In genomic region chr15:78541744-78542034, GRCh38 we compare ENCODE assay signal across 8 cellular contexts. TPM values are rescaled to one million over a fixed set of nuclear protein-coding genes. Genes with fewer than 3 reads are reported as not detected.
DNase-seq lines count a peak whose midpoint lies in the region; ATAC-seq, FAIRE-seq and TF ChIP-seq lines count a peak whose summit lies in the region.

No MANE protein-coding gene starts in this region.

- no peaks in the 10 kb centered on the region for H3K9me3 ChIP-seq in PC-3 (ENCODE audit: low read length)
- no peaks in the 10 kb centered on the region for H3K9me3 ChIP-seq in endothelial cell of umbilical vein (replicated peaks; ENCODE audit: control insufficient read depth, insufficient read depth, low read length)

- H3K27me3 Mint-ChIP-seq in Calu3 (ENCODE audit: unreplicated experiment): no peaks in the 10 kb centered on the region
- no peaks in the 10 kb centered on the region for H3K27me3 Mint-ChIP-seq in osteocyte (ENCODE audit: unreplicated experiment)

- no peak overlapping the region for H2AFZ ChIP-seq in PC-3 (ENCODE audit: low read length)
- H2AFZ ChIP-seq in endothelial cell of umbilical vein (ENCODE audit: low read depth, low read length): no peak overlapping the region

- H3K27ac Mint-ChIP-seq in Calu3 (ENCODE audit: unreplicated experiment) (peak overlapping the region; percentile 90), osteocyte (ENCODE audit: unreplicated experiment) (peak overlapping the region; percentile 100)

- no peaks in the 10 kb centered on the region for H3K9me1 ChIP-seq in endothelial cell of umbilical vein (replicated peaks; ENCODE audit: control insufficient read depth, extremely low read depth, insufficient read depth, low read length)

- H3K36me3 Mint-ChIP-seq in Calu3 (ENCODE audit: insufficient read depth, unreplicated experiment) (peaks cover 56% of the 10 kb centered on the region), osteocyte (ENCODE audit: unreplicated experiment) (peaks cover 24% of the 10 kb centered on the region)

- H3K79me2 ChIP-seq in PC-3 (ENCODE audit: low read length) (peaks cover 42% of the 10 kb centered on the region), endothelial cell of umbilical vein (ENCODE audit: control insufficient read depth, insufficient read depth, low read length) (peaks cover 25% of the 10 kb centered on the region)

- ATAC-seq in PC-3 (no peak), GM19455 (IDR thresholded peaks at IDR 0.05; ENCODE audit: unreplicated experiment) (no peak), GM21528 (IDR thresholded peaks at IDR 0.05; ENCODE audit: low FRiP score, unreplicated experiment) (no peak)

- H4K20me1 ChIP-seq in PC-3 (ENCODE audit: low read length): peaks cover 9% of the 10 kb centered on the region; the same call in 1 of the 2 replicates
- no peaks in the 10 kb centered on the region for H4K20me1 ChIP-seq in endothelial cell of umbilical vein (replicated peaks; ENCODE audit: control insufficient read depth, extremely low read depth, insufficient read depth, low read length)

- H3K9ac ChIP-seq in PC-3 (ENCODE audit: low read length): peak overlapping the region; percentile 93
- H3K9ac ChIP-seq in endothelial cell of umbilical vein (replicated peaks; ENCODE audit: extremely low read depth, insufficient read depth, low read length): peak overlapping the region; percentile 98

- intact Hi-C loops in Calu3 (cut with micrococcal nuclease; ENCODE audit: unreplicated experiment) (no loop called here), PC-3 (cut with micrococcal nuclease) (loop anchor here (5.0 kb wide), 1 partner anchor 34 kb away; the partner anchor contains the start of gene HYKK), endothelial cell of umbilical vein (cut with micrococcal nuclease) (no loop called here)

- BruUV-seq in Calu3 (replicated peaks; lab: Mats Ljungman, UMichigan) (no TSS peak), PC-3 (replicated peaks; lab: Mats Ljungman, UMichigan) (no TSS peak), endothelial cell of umbilical vein (replicated peaks; lab: Mats Ljungman, UMichigan) (no TSS peak)

- POLR2A ChIA-PET in PC-3 (lab: Charles Lee; ENCODE audit: unreplicated experiment) (interaction anchor here (0.5 kb wide), 1 partner anchor 324 kb away, joined by 14 read pairs; no protein-coding TSS in a partner anchor), endothelial cell of umbilical vein (lab: Charles Lee) (no interaction called here)

- dilution Hi-C loops in endothelial cell of umbilical vein (cut with MboI; ENCODE audit: extremely low pct_ligation_motif_present, low sequenced_read_pairs): no loop called here

- H3K27me3 ChIP-seq in PC-3 (ENCODE audit: low read length) (no peaks in the 10 kb centered on the region), endothelial cell of umbilical vein (ENCODE audit: control insufficient read depth in 2 of 2, insufficient read depth in 2 of 2, low read length in 2 of 2) (no peaks in the 10 kb centered on the region)

- no peak for FAIRE-seq in endothelial cell of umbilical vein (lab: Jason Lieb, UNC)

- peak overlapping the region; percentile 79 for H3K4me3 Mint-ChIP-seq in Calu3 (ENCODE audit: low read depth, unreplicated experiment)
- peak overlapping the region; percentile 99 for H3K4me3 Mint-ChIP-seq in osteocyte (ENCODE audit: unreplicated experiment)

- no peak overlapping the region for H3K27ac ChIP-seq in PC-3 (ENCODE audit: low read length)
- H3K27ac ChIP-seq in endothelial cell of umbilical vein (ENCODE audit: insufficient read depth, low read depth, low read length): peak overlapping the region; percentile 92

- H3K4me2 ChIP-seq in PC-3 (ENCODE audit: low read length) (peak overlapping the region; percentile 83), endothelial cell of umbilical vein (ENCODE audit: insufficient read depth, low read length) (peak overlapping the region; percentile 87)

- H3K9me3 Mint-ChIP-seq in Calu3 (ENCODE audit: low read depth, unreplicated experiment) (no peaks in the 10 kb centered on the region), osteocyte (ENCODE audit: unreplicated experiment) (no peaks in the 10 kb centered on the region)

- no peaks in the 10 kb centered on the region for H3K9me2 ChIP-seq in PC-3 (replicated peaks; ENCODE audit: low read length)

- H3K4me1 ChIP-seq in PC-3 (ENCODE audit: insufficient read depth, low read length): peaks cover 18% of the 10 kb centered on the region
- peaks cover 13% of the 10 kb centered on the region for H3K4me1 ChIP-seq in endothelial cell of umbilical vein (ENCODE audit: control insufficient read depth, extremely low read depth, insufficient read depth, low read length)

- H3F3A ChIP-seq in PC-3 (ENCODE audit: low read length, unreplicated experiment): no peaks in the 10 kb centered on the region

- CTCF ChIA-PET in Calu3 (lab: Charles Lee) (interaction anchor here (1.0 kb wide), 1 partner anchor 33 kb away, joined by 3 read pairs; no protein-coding TSS in a partner anchor), PC-3 (lab: Charles Lee) (no interaction called here), endothelial cell of umbilical vein (lab: Charles Lee) (interaction anchor here (1.4 to 2.2 kb wide), 2 partner anchors 8 to 24 kb away, joined by 5 to 27 read pairs; partner anchors contain the start of gene CHRNA5)

- peaks cover 15% of the 10 kb centered on the region for H3K4me1 Mint-ChIP-seq in Calu3 (ENCODE audit: low read depth, unreplicated experiment)
- H3K4me1 Mint-ChIP-seq in osteocyte (ENCODE audit: unreplicated experiment): peaks cover 22% of the 10 kb centered on the region

- no peak for TF ChIP-seq POLR2A in endothelial cell of umbilical vein (IDR thresholded peaks at IDR 0.05; ENCODE audit: low read depth, low read length)

- H3K4me3 ChIP-seq in PC-3 (ENCODE audit: low read length) (peak overlapping the region; percentile 99), endothelial cell of umbilical vein (replicated peaks in 1 of 3; ENCODE audit: insufficient read depth in 1 of 3, low read depth in 1 of 3, low read length in 3 of 3) (peak overlapping the region; percentile 67 to 96 (median 88))

- H3K36me3 ChIP-seq in PC-3 (ENCODE audit: low read depth, low read length) (peaks cover 43% of the 10 kb centered on the region), endothelial cell of umbilical vein (ENCODE audit: control insufficient read depth in 2 of 2, extremely low read depth in 1 of 2, insufficient read depth in 2 of 2, low read length in 2 of 2) (peaks cover 5 to 14% of the 10 kb centered on the region in 2 experiments)

- DNase-seq in Calu3 (no peak), PC-3 (no peak), endothelial cell of umbilical vein (ENCODE audit: low read depth, low spot score) (no peak), osteocyte (ENCODE audit: extremely low spot score, unreplicated experiment) (no peak), midbrain (lab: John Stamatoyannopoulos, UW) (no peak), NCI-H524 treated with DMSO at 0.1 percent for 48 hours (lab: John Stamatoyannopoulos, UW) (no peak)

- TF ChIP-seq CTCF in Calu3 (IDR thresholded peaks at IDR 0.05; ENCODE audit: unreplicated experiment) (no peak), PC-3 (conservative IDR thresholded peaks at IDR 0.05; ENCODE audit: low read depth, low read length) (no peak), endothelial cell of umbilical vein (IDR thresholded peaks at IDR 0.05; ENCODE audit: extremely low read depth in 1 of 2, insufficient read depth in 1 of 2, low read depth in 1 of 2, low read length in 2 of 2) (no peak), osteocyte (IDR thresholded peaks at IDR 0.05) (no peak)

TF ChIP-seq in endothelial cell of umbilical vein, 7 proteins besides CTCF, POLR2A, EP300 and RAD21 (continues in another document):
- TF ChIP-seq, protein P1, sequence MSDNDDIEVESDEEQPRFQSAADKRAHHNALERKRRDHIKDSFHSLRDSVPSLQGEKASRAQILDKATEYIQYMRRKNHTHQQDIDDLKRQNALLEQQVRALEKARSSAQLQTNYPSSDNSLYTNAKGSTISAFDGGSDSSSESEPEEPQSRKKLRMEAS (IDR thresholded peaks at IDR 0.05; ENCODE audit: insufficient read depth, insufficient read length): no peak
- TF ChIP-seq POLR2AphosphoS5 (IDR thresholded peaks at IDR 0.05; ENCODE audit: insufficient read depth, low read depth, low read length) (no peak), FOS (IDR thresholded peaks at IDR 0.05; ENCODE audit: borderline replicate concordance, insufficient read depth, low read length) (no peak)

RNA-seq across cellular contexts. Expression of gene PSMA4, which starts 1.4 kb away (rescaled TPM):
- 358 and 376 TPM in 2 replicates for total RNA-seq in Calu3 (2022)
- 198 and 245 TPM in 2 replicates for total RNA-seq in PC-3 (2014; rRNA removed)
- total RNA-seq in endothelial cell of umbilical vein: 250 and 260 TPM in 2 replicates
- 238 and 279 TPM in 2 replicates for polyA plus RNA-seq in endothelial cell of umbilical vein
- polyA plus RNA-seq in endothelial cell of umbilical vein (2011; cell fraction: cytosol; rRNA removed): 320 and 357 TPM in 2 replicates
- polyA plus RNA-seq in endothelial cell of umbilical vein (2011; cell fraction: nucleus; rRNA removed): 161 and 222 TPM in 2 replicates
- polyA plus RNA-seq in endothelial cell of umbilical vein (2012): 268 and 475 TPM in 2 replicates
- polyA minus RNA-seq in endothelial cell of umbilical vein: 104 and 122 TPM in 2 replicates
- 121 TPM for polyA minus RNA-seq in endothelial cell of umbilical vein (2011; cell fraction: cytosol; rRNA and poly(A)+ RNA removed)
- 34.0 and 56.6 TPM in 2 replicates for polyA minus RNA-seq in endothelial cell of umbilical vein (2011; cell fraction: nucleus; rRNA and poly(A)+ RNA removed)
- 172 and 183 TPM in 2 replicates for total RNA-seq in osteocyte

RNA-seq across cellular contexts. Expression of gene CHRNA5, which starts 23.6 kb away (rescaled TPM):
- total RNA-seq in Calu3 (2022) (34.9 and 47.0 TPM in 2 replicates), PC-3 (2014; rRNA removed) (8.4 and 11.0 TPM in 2 replicates), endothelial cell of umbilical vein (12.7 and 15.6 TPM in 2 replicates), osteocyte (0.55 and 1.1 TPM in 2 replicates)
- polyA plus RNA-seq in endothelial cell of umbilical vein: 5.1 and 6.4 TPM in 2 replicates
- 9.2 and 9.8 TPM in 2 replicates for polyA plus RNA-seq in endothelial cell of umbilical vein (2011; cell fraction: cytosol; rRNA removed)
- 3.5 and 7.6 TPM in 2 replicates for polyA plus RNA-seq in endothelial cell of umbilical vein (2011; cell fraction: nucleus; rRNA removed)
- 7.4 and 16.2 TPM in 2 replicates for polyA plus RNA-seq in endothelial cell of umbilical vein (2012)
- polyA minus RNA-seq in endothelial cell of umbilical vein: 4.8 and 6.0 TPM in 2 replicates
- polyA minus RNA-seq in endothelial cell of umbilical vein (2011; cell fraction: cytosol; rRNA and poly(A)+ RNA removed): 9.7 TPM
- 2.4 and 3.2 TPM in 2 replicates for polyA minus RNA-seq in endothelial cell of umbilical vein (2011; cell fraction: nucleus; rRNA and poly(A)+ RNA removed)

RNA-seq across cellular contexts. Expression of gene HYKK, which starts 34.3 kb away (rescaled TPM):
- total RNA-seq in Calu3 (2022): 11.6 and 15.7 TPM in 2 replicates
- 2.9 and 7.3 TPM in 2 replicates for total RNA-seq in PC-3 (2014; rRNA removed)
- total RNA-seq in endothelial cell of umbilical vein: 2.1 and 2.7 TPM in 2 replicates
- polyA plus RNA-seq in endothelial cell of umbilical vein: 1.0 and 1.3 TPM in 2 replicates
- polyA plus RNA-seq in endothelial cell of umbilical vein (2011; cell fraction: cytosol; rRNA removed): 1.8 and 2.1 TPM in 2 replicates
- 1.2 and 1.3 TPM in 2 replicates for polyA plus RNA-seq in endothelial cell of umbilical vein (2011; cell fraction: nucleus; rRNA removed)
- 1.5 and 2.2 TPM in 2 replicates for polyA plus RNA-seq in endothelial cell of umbilical vein (2012)
- 0.87 and 1.6 TPM in 2 replicates for polyA minus RNA-seq in endothelial cell of umbilical vein
- 5.4 TPM for polyA minus RNA-seq in endothelial cell of umbilical vein (2011; cell fraction: cytosol; rRNA and poly(A)+ RNA removed)
- 0.53 and 1.0 TPM in 2 replicates for polyA minus RNA-seq in endothelial cell of umbilical vein (2011; cell fraction: nucleus; rRNA and poly(A)+ RNA removed)
- 3.1 and 3.4 TPM in 2 replicates for total RNA-seq in osteocyte
